In genomic region chr22:30855677-30856518, GRCh38 we compare ENCODE assay signal across 14 cellular contexts.
DNase-seq lines count a peak whose midpoint lies in the region; TF ChIP-seq lines count a peak whose summit lies in the region.
"Had no signal": no experiment of that assay in that cellular context is flagged by ENCODE, and none has a peak within 500 bp of the region (broad histone marks: within the 10 kb centered on the region; RNA-seq: fewer than 3 reads in every experiment).

No MANE protein-coding gene starts in this region.

- no peaks in the 10 kb centered on the region for H3K27me3 Mint-ChIP-seq in activated T-cell treated with anti-CD3 and anti-CD28 coated beads, Interleukin-2, amount 50 U/mL, for 24 hours

- H3K27ac Mint-ChIP-seq in activated T-cell treated with anti-CD3 and anti-CD28 coated beads, Interleukin-2, amount 50 U/mL, for 24 hours, result no peak overlapping the region
- H3K27ac Mint-ChIP-seq: CD8-positive, alpha-beta memory T cell had no signal

- H3K27ac ChIP-seq in skeletal muscle tissue (ENCODE audit: low read depth, low read length) (no peak overlapping the region), right atrium auricular region (no peak overlapping the region)

- DNase-seq in D341Med (ENCODE audit: low spot score) (peak; percentile 18), HuH-7 (ENCODE audit: low spot score) (peak; percentile 5), germinal center (ENCODE audit: low spot score) (peak; percentile 1), right atrium auricular region (ENCODE audit: low spot score) (no peak), NCI-H187 (lab: John Stamatoyannopoulos, UW) (no peak), HPDE6-E6E7 (ENCODE audit: extremely low spot score) (no peak)
- no peak for DNase-seq in activated T-cell treated with anti-CD3 and anti-CD28 coated beads, Interleukin-2, amount 50 U/mL, for 24 hours
- DNase-seq: ACHN; CD8-positive, alpha-beta memory T cell; DMS 273 treated with DMSO at 0.1 percent for 48 hours; NCI-H1930; NCI-H82; Right ventricle myocardium superior had no signal

- H3K4me3 ChIP-seq in skeletal muscle tissue (ENCODE audit: low read length in 3 of 3), result peak overlapping the region in 1 of 3 donors; percentile 32
- H3K4me3 ChIP-seq in right atrium auricular region, result no peak overlapping the region

- H3K36me3 ChIP-seq in skeletal muscle tissue (ENCODE audit: control insufficient read depth in 3 of 3, insufficient read depth in 3 of 3, low read length in 3 of 3) (no peaks in the 10 kb centered on the region), right atrium auricular region (no peaks in the 10 kb centered on the region)

- H3K36me3 Mint-ChIP-seq in activated T-cell treated with anti-CD3 and anti-CD28 coated beads, Interleukin-2, amount 50 U/mL, for 24 hours (ENCODE audit: low read depth), result no peaks in the 10 kb centered on the region

- peaks cover 9% of the 10 kb centered on the region for H3K9me3 Mint-ChIP-seq in activated T-cell treated with anti-CD3 and anti-CD28 coated beads, Interleukin-2, amount 50 U/mL, for 24 hours

- no peak overlapping the region for H3K4me3 Mint-ChIP-seq in activated T-cell treated with anti-CD3 and anti-CD28 coated beads, Interleukin-2, amount 50 U/mL, for 24 hours
- H3K4me3 Mint-ChIP-seq: CD8-positive, alpha-beta memory T cell had no signal

- TF ChIP-seq CTCF in right atrium auricular region (IDR thresholded peaks at IDR 0.05), result no peak

- H3K4me1 ChIP-seq in skeletal muscle tissue (ENCODE audit: control insufficient read depth in 3 of 3, insufficient read depth in 3 of 3, low read length in 3 of 3), result peaks cover 13 to 27% (median 21%) of the 10 kb centered on the region in 3 donors
- no peaks in the 10 kb centered on the region for H3K4me1 ChIP-seq in right atrium auricular region

- H3K4me1 Mint-ChIP-seq in activated T-cell treated with anti-CD3 and anti-CD28 coated beads, Interleukin-2, amount 50 U/mL, for 24 hours (ENCODE audit: low read depth), result no peaks in the 10 kb centered on the region
- H3K4me1 Mint-ChIP-seq: CD8-positive, alpha-beta memory T cell had no signal

- H3K9me3 ChIP-seq in skeletal muscle tissue (ENCODE audit: control insufficient read depth in 3 of 3, low read length in 3 of 3) (no peaks in the 10 kb centered on the region), right atrium auricular region (no peaks in the 10 kb centered on the region)

- H3K9ac ChIP-seq in skeletal muscle tissue (ENCODE audit: low read depth in 1 of 3, low read length in 3 of 3), result peak overlapping the region in 2 of 3 donors; percentile 23 to 36

- no peaks in the 10 kb centered on the region for H3K27me3 ChIP-seq in skeletal muscle tissue (ENCODE audit: control insufficient read depth in 3 of 3, insufficient read depth in 3 of 3, low read length in 3 of 3)
- H3K27me3 ChIP-seq in right atrium auricular region, result no peaks in the 10 kb centered on the region

Comparison
In these comparisons a context has a peak if more than half of its experiments do, and no peak if none do; other contexts are left out.
1. DNase-seq: peak in D341Med (single experiment), HuH-7 (single experiment) and germinal center (single experiment); none in right atrium auricular region (single experiment), NCI-H187 (0 of 2), activated T-cell treated with anti-CD3 and anti-CD28 coated beads, Interleukin-2, amount 50 U/mL, for 24 hours (single experiment) and HPDE6-E6E7 (single experiment).